7 cellular contexts compared by ENCODE assay signal in the genomic region with DNA sequence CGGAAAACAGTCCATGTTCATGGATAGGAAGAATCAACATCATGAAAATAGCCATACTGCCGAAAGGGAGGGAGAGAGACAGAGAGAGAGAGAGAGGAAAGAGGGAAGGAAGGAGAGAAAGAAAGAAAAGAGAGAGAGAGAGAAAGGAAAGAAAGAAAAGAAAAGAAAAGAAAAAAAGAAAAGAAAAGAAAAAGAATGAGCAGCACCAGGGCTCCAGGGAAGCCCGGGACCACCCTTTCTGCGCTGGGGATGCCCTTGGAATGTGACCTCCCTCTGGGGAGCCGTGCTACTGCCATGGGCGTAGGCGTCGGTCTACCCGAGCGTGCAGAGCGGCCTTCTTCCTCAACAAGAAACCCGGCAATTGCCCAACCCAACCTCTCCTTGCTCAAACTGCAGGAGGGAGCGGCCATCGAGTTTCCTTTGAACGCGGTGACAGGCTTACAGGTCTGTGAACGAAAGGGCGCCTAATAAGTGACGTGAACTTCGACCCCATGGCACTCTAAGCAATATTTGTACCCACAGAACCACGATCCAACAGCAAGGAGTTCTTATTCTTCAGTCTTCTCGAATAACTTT. TPM values are rescaled to one million over a fixed set of nuclear protein-coding genes. Genes with fewer than 3 reads are reported as not detected.
DNase-seq lines count a peak whose midpoint lies in the region; ATAC-seq and TF ChIP-seq lines count a peak whose summit lies in the region.

No MANE protein-coding gene starts in this region.

- H3K36me3 ChIP-seq in MG63 (no peaks in the 10 kb centered on the region), fibroblast of lung (ENCODE audit: control insufficient read depth, insufficient read depth, low read length) (no peaks in the 10 kb centered on the region)

- no peak overlapping the region for H3K27ac ChIP-seq in fibroblast of lung (ENCODE audit: insufficient read depth, low read length)

- H3K27me3 Mint-ChIP-seq in natural killer cell treated with Interleukin-12 subunit alpha and Interleukin-12 subunit beta and Interleukin-15 and Interleukin-18, amount 100 ng/mL, for 72 hours = peaks cover 26 to 48% of the 10 kb centered on the region in 2 donors

- no peaks in the 10 kb centered on the region for H3K9me3 Mint-ChIP-seq in natural killer cell treated with Interleukin-12 subunit alpha and Interleukin-12 subunit beta and Interleukin-15 and Interleukin-18, amount 100 ng/mL, for 72 hours

- peak overlapping the region; percentile 87 to 88 for H3K27ac Mint-ChIP-seq in natural killer cell treated with Interleukin-12 subunit alpha and Interleukin-12 subunit beta and Interleukin-15 and Interleukin-18, amount 100 ng/mL, for 72 hours

- peak overlapping the region; percentile 49 for H3K4me3 ChIP-seq in MG63
- peak overlapping the region; percentile 14 to 78 (median 46) for H3K4me3 ChIP-seq in fibroblast of lung (replicated peaks in 1 of 4; ENCODE audit: control extremely low read depth in 1 of 4, insufficient read depth in 1 of 4, low read depth in 3 of 4, low read length in 4 of 4)

- peaks cover 4% of the 10 kb centered on the region for H3K4me1 ChIP-seq in fibroblast of lung (ENCODE audit: control insufficient read depth, extremely low read depth, insufficient read depth, low read length)

- peak overlapping the region; percentile 77 for H3K4me3 Mint-ChIP-seq in natural killer cell treated with Interleukin-12 subunit alpha and Interleukin-12 subunit beta and Interleukin-15 and Interleukin-18, amount 100 ng/mL, for 72 hours

- TF ChIP-seq CTCF in fibroblast of lung (conservative IDR thresholded peaks at IDR 0.05 in 1 of 2, IDR thresholded peaks at IDR 0.05 in 1 of 2; ENCODE audit: low read depth in 1 of 2, low read length in 2 of 2) = no peak

- peak; percentile 43 for ATAC-seq in GM19351 (IDR thresholded peaks at IDR 0.05; ENCODE audit: unreplicated experiment)
- peak; percentile 74 to 78 for ATAC-seq in natural killer cell treated with Interleukin-12 subunit alpha and Interleukin-12 subunit beta and Interleukin-15 and Interleukin-18, amount 100 ng/mL, for 72 hours

- no peaks in the 10 kb centered on the region for H3K9me3 ChIP-seq in MG63
- no peaks in the 10 kb centered on the region for H3K9me3 ChIP-seq in fibroblast of lung (ENCODE audit: control insufficient read depth, insufficient read depth, low read depth, low read length)

- DNase-seq in MG63 = peak; percentile 78
- peak; percentile 74 for DNase-seq in activated CD8-positive, alpha-beta memory T cell treated with anti-CD3 and anti-CD28 coated beads for 24 hours
- DNase-seq in fibroblast of lung (ENCODE audit: low read depth in 2 of 2) = peak; percentile 62 to 67
- DNase-seq in natural killer cell treated with Interleukin-12 subunit alpha and Interleukin-12 subunit beta and Interleukin-15 and Interleukin-18, amount 100 ng/mL, for 72 hours (ENCODE audit: low spot score) = no peak
- DNase-seq in NCI-H2081 (lab: John Stamatoyannopoulos, UW) = no peak
- DNase-seq in NCI-H2107 treated with DMSO at 0.1 percent for 48 hours (lab: John Stamatoyannopoulos, UW; ENCODE audit: unreplicated experiment) = no peak

- H3K9ac ChIP-seq in fibroblast of lung (ENCODE audit: insufficient read depth, low read length) = no peak overlapping the region

- peak overlapping the region; percentile 88 for H3K4me2 ChIP-seq in fibroblast of lung (ENCODE audit: extremely low read depth, insufficient read depth, low read length)

- peaks cover 39 to 45% of the 10 kb centered on the region in 2 donors for H3K4me1 Mint-ChIP-seq in natural killer cell treated with Interleukin-12 subunit alpha and Interleukin-12 subunit beta and Interleukin-15 and Interleukin-18, amount 100 ng/mL, for 72 hours (ENCODE audit: low read depth in 2 of 2)

- no peaks in the 10 kb centered on the region for H4K20me1 ChIP-seq in fibroblast of lung (ENCODE audit: control insufficient read depth, extremely low read depth, insufficient read depth, low read length)

- H3K36me3 Mint-ChIP-seq in natural killer cell treated with Interleukin-12 subunit alpha and Interleukin-12 subunit beta and Interleukin-15 and Interleukin-18, amount 100 ng/mL, for 72 hours = no peaks in the 10 kb centered on the region

- no peaks in the 10 kb centered on the region for H3K79me2 ChIP-seq in fibroblast of lung (ENCODE audit: control insufficient read depth, insufficient read depth, low read length)

- H3K27me3 ChIP-seq in MG63 (no peaks in the 10 kb centered on the region), fibroblast of lung (ENCODE audit: control insufficient read depth, insufficient read depth, low read length) (peaks cover 5% of the 10 kb centered on the region)

- H2AFZ ChIP-seq in fibroblast of lung (ENCODE audit: low read length) = peak overlapping the region; percentile 51

RNA-seq across cellular contexts. Expression of a gene that starts 16.9 kb away (rescaled TPM):
- total RNA-seq in MG63 (2014; rRNA removed; shearing (Covaris generic); ENCODE audit: low replicate concordance) = not detected in 2 replicates
- total RNA-seq in fibroblast of lung = not detected in 2 replicates
- polyA plus RNA-seq in fibroblast of lung = not detected in 2 replicates
- not detected in 2 replicates for polyA plus RNA-seq in fibroblast of lung (2012)
- not detected in 2 replicates for polyA minus RNA-seq in fibroblast of lung (ENCODE audit: low replicate concordance)
- total RNA-seq in natural killer cell treated with Interleukin-12 subunit alpha and Interleukin-12 subunit beta and Interleukin-15 and Interleukin-18, amount 100 ng/mL, for 72 hours = not detected

RNA-seq across cellular contexts. Expression of a gene that starts 33.4 kb away (rescaled TPM):
- total RNA-seq in MG63 (2014; rRNA removed; shearing (Covaris generic); ENCODE audit: low replicate concordance) = not detected in 2 replicates
- not detected in 2 replicates for total RNA-seq in fibroblast of lung
- polyA plus RNA-seq in fibroblast of lung = not detected in 2 replicates
- polyA plus RNA-seq in fibroblast of lung (2012) = not detected in 2 replicates
- polyA minus RNA-seq in fibroblast of lung (ENCODE audit: low replicate concordance) = not detected in 2 replicates
- not detected for total RNA-seq in natural killer cell treated with Interleukin-12 subunit alpha and Interleukin-12 subunit beta and Interleukin-15 and Interleukin-18, amount 100 ng/mL, for 72 hours

RNA-seq across cellular contexts. Expression of a gene that starts 36.8 kb away (rescaled TPM):
- total RNA-seq in MG63 (2014; rRNA removed; shearing (Covaris generic); ENCODE audit: low replicate concordance) = not detected in 2 replicates
- not detected in 2 replicates for total RNA-seq in fibroblast of lung
- not detected in 2 replicates for polyA plus RNA-seq in fibroblast of lung
- not detected in 2 replicates for polyA plus RNA-seq in fibroblast of lung (2012)
- polyA minus RNA-seq in fibroblast of lung (ENCODE audit: low replicate concordance) = not detected in 2 replicates
- total RNA-seq in natural killer cell treated with Interleukin-12 subunit alpha and Interleukin-12 subunit beta and Interleukin-15 and Interleukin-18, amount 100 ng/mL, for 72 hours = not detected

RNA-seq across cellular contexts. Expression of a gene that starts 59.8 kb away (rescaled TPM):
- 2.3 and 6.1 TPM in 2 replicates for total RNA-seq in MG63 (2014; rRNA removed; shearing (Covaris generic); ENCODE audit: low replicate concordance)
- 20.0 and 22.1 TPM in 2 replicates for total RNA-seq in fibroblast of lung
- polyA plus RNA-seq in fibroblast of lung = 25.0 and 43.9 TPM in 2 replicates
- polyA plus RNA-seq in fibroblast of lung (2012) = 8.7 and 18.7 TPM in 2 replicates
- 5.1 and 21.8 TPM in 2 replicates for polyA minus RNA-seq in fibroblast of lung (ENCODE audit: low replicate concordance)
- 1 to 10 TPM in 1 of 2 donors, under 1 TPM in 1; 0.50 to 1.2 TPM for total RNA-seq in natural killer cell treated with Interleukin-12 subunit alpha and Interleukin-12 subunit beta and Interleukin-15 and Interleukin-18, amount 100 ng/mL, for 72 hours

Comparison
In these comparisons a context has a peak if more than half of its experiments do, and no peak if none do; other contexts are left out.
1. DNase-seq: peak in MG63 (single experiment), activated CD8-positive, alpha-beta memory T cell treated with anti-CD3 and anti-CD28 coated beads for 24 hours (single experiment) and fibroblast of lung (2 of 2); none in natural killer cell treated with Interleukin-12 subunit alpha and Interleukin-12 subunit beta and Interleukin-15 and Interleukin-18, amount 100 ng/mL, for 72 hours (single experiment), NCI-H2081 (0 of 2) and NCI-H2107 treated with DMSO at 0.1 percent for 48 hours (single experiment).